ENCODE assay signal across 9 cellular contexts in genomic region chr15:73704869-73705645, GRCh38. TPM values are rescaled to one million over a fixed set of nuclear protein-coding genes. Genes with fewer than 3 reads are reported as not detected.
DNase-seq lines count a peak whose midpoint lies in the region; ATAC-seq and TF ChIP-seq lines count a peak whose summit lies in the region.
"Had no signal": no experiment of that assay in that cellular context is flagged by ENCODE, and none has a peak within 500 bp of the region (broad histone marks: within the 10 kb centered on the region; RNA-seq: fewer than 3 reads in every experiment).

No MANE protein-coding gene starts in this region.

- DNase-seq in NCI-H1436 (lab: John Stamatoyannopoulos, UW) (peak; percentile 58), NCI-H1436 treated with DMSO at 0.1 percent for 48 hours (lab: John Stamatoyannopoulos, UW) (no peak), NCI-H1092 (lab: John Stamatoyannopoulos, UW) (peak; percentile 11), WERI-Rb-1 (peak; percentile 81), mammary epithelial cell (peak; percentile 27), left lung (peak; percentile 73 to 86)
- DNase-seq in stimulated activated CD8-positive, alpha-beta memory T cell treated with anti-CD3 and anti-CD28 coated beads, Interleukin-15, amount 100 ng/mL, for 24 hours (ENCODE audit: low read depth), result peak; percentile 33

- TF ChIP-seq CTCF in WERI-Rb-1 (IDR thresholded peaks at IDR 0.05; ENCODE audit: low read depth, low read length) (peak; percentile 91), mammary epithelial cell (conservative IDR thresholded peaks at IDR 0.05 in 1 of 2, IDR thresholded peaks at IDR 0.05 in 1 of 2; ENCODE audit: extremely low read depth in 1 of 2, insufficient read depth in 1 of 2, low read depth in 1 of 2, low read length in 2 of 2) (peak; percentile 71 to 79), left lung (IDR thresholded peaks at IDR 0.05) (peak; percentile 75 to 84)

- no TSS peak for BruUV-seq in mammary epithelial cell (replicated peaks; lab: Mats Ljungman, UMichigan)

- CTCF ChIA-PET in mammary epithelial cell (lab: Charles Lee; ENCODE audit: low non-redundant PET), result interaction anchor here (0.6 to 1.3 kb wide), 6 partner anchors 14 to 148 kb away, joined by 3 to 7 read pairs (median 3); no protein-coding TSS in a partner anchor

- in situ Hi-C loops in mammary epithelial cell (cut with MboI; ENCODE audit: low sequenced_read_pairs in 2 of 2), result loop anchor here in 1 of 2 donors (5.0 kb wide), 1 partner anchor 133 kb away; no protein-coding TSS in a partner anchor

- peaks cover 2% of the 10 kb centered on the region for H4K20me1 ChIP-seq in mammary epithelial cell (ENCODE audit: insufficient read depth, low read length)

- H3K4me1 ChIP-seq in mammary epithelial cell (ENCODE audit: insufficient read depth, low read length), result no peaks in the 10 kb centered on the region
- H3K4me1 ChIP-seq in left lung, result no peaks in the 10 kb centered on the region

- no peak overlapping the region; the same call in 1 of the 2 replicates for H3K27ac ChIP-seq in WERI-Rb-1
- no peak overlapping the region for H3K27ac ChIP-seq in mammary epithelial cell (ENCODE audit: insufficient read depth, low read depth, low read length)
- peak overlapping the region in 1 of 2 donors; percentile 33 for H3K27ac ChIP-seq in left lung
- H3K27ac ChIP-seq: BLaER1 had no signal

- H2AFZ ChIP-seq in mammary epithelial cell (ENCODE audit: low read depth, low read length), result no peak overlapping the region

- WGBS in mammary epithelial cell (ENCODE audit: low coverage, missing lambda C conversion rate), result 59% methylated on average over 10 of the region's 13 CpGs

- peaks cover 46% of the 10 kb centered on the region for H3K79me2 ChIP-seq in mammary epithelial cell (ENCODE audit: insufficient read depth, low read length)

- peaks cover 56% of the 10 kb centered on the region for H3K36me3 ChIP-seq in WERI-Rb-1
- H3K36me3 ChIP-seq in mammary epithelial cell (ENCODE audit: insufficient read depth, low read length), result peaks cover 24% of the 10 kb centered on the region
- H3K36me3 ChIP-seq in left lung, result peaks cover 0 to 36% of the 10 kb centered on the region in 2 donors

- H3K27me3 ChIP-seq in WERI-Rb-1 (ENCODE audit: insufficient read depth, low read depth, severe bottlenecking), result no peaks in the 10 kb centered on the region
- H3K27me3 ChIP-seq in mammary epithelial cell (ENCODE audit: insufficient read depth, low read length), result no peaks in the 10 kb centered on the region
- no peaks in the 10 kb centered on the region for H3K27me3 ChIP-seq in left lung
- H3K27me3 ChIP-seq: BLaER1 had no signal

- no peak overlapping the region for H3K4me2 ChIP-seq in mammary epithelial cell (ENCODE audit: insufficient read depth, low read depth, low read length)
- H3K4me2 ChIP-seq: BLaER1 had no signal

- no peaks in the 10 kb centered on the region for H3K9me3 ChIP-seq in WERI-Rb-1 (ENCODE audit: severe bottlenecking)
- H3K9me3 ChIP-seq in mammary epithelial cell (replicated peaks; ENCODE audit: insufficient read depth, low read length), result no peaks in the 10 kb centered on the region
- H3K9me3 ChIP-seq in left lung, result no peaks in the 10 kb centered on the region
- H3K9me3 ChIP-seq: BLaER1 had no signal

- dilution Hi-C loops in mammary epithelial cell (cut with HindIII; ENCODE audit: low sequenced_read_pairs), result no loop called here

- H3K9ac ChIP-seq in mammary epithelial cell (ENCODE audit: insufficient read depth, low read length), result no peak overlapping the region
- H3K9ac ChIP-seq: BLaER1 had no signal

- H3K4me3 ChIP-seq in WERI-Rb-1 (ENCODE audit: low read depth, low read length) (no peak overlapping the region), mammary epithelial cell (replicated peaks in 1 of 3; ENCODE audit: insufficient read depth in 1 of 3, low read depth in 2 of 3, low read length in 3 of 3) (no peak overlapping the region), left lung (no peak overlapping the region)
- H3K4me3 ChIP-seq: BLaER1 had no signal

- intact Hi-C loops in mammary epithelial cell (cut with micrococcal nuclease), result loop anchor here (1.0 to 2.0 kb wide), 2 partner anchors 76 to 203 kb away; no protein-coding TSS in a partner anchor
- intact Hi-C loops in left lung (cut with DNase I), result loop anchor here in 1 of 2 donors (5.0 kb wide), 1 partner anchor 68 kb away; no protein-coding TSS in a partner anchor

- ATAC-seq in left lung (peak; percentile 83), GM18519 (IDR thresholded peaks at IDR 0.05; ENCODE audit: low FRiP score, unreplicated experiment) (no peak)

RNA-seq across cellular contexts. Expression of gene CD276, which starts 20.9 kb away (rescaled TPM):
- 100 to 1,000 TPM in 1 of 2 donors, 10 to 100 TPM in 1; 50.5 to 110 TPM for total RNA-seq in mammary epithelial cell
- polyA plus RNA-seq in mammary epithelial cell, result 128 TPM
- polyA minus RNA-seq in mammary epithelial cell, result 224 TPM
- total RNA-seq in left lung, result 10 to 100 TPM; 71.9 to 89.5 TPM

RNA-seq across cellular contexts. Expression of gene INSYN1, which starts 48.1 kb away (rescaled TPM):
- total RNA-seq in mammary epithelial cell (1 to 10 TPM in 1 of 2 donors, under 1 TPM in 1; 0.33 to 1.3 TPM), left lung (10 to 100 TPM in 1 of 2 donors, 1 to 10 TPM in 1; 2.8 to 10.4 TPM)
- polyA plus RNA-seq in mammary epithelial cell, result 0.03 TPM
- polyA minus RNA-seq in mammary epithelial cell, result not detected
